ENCODE assay signal across 2 cellular contexts in the genomic region with DNA sequence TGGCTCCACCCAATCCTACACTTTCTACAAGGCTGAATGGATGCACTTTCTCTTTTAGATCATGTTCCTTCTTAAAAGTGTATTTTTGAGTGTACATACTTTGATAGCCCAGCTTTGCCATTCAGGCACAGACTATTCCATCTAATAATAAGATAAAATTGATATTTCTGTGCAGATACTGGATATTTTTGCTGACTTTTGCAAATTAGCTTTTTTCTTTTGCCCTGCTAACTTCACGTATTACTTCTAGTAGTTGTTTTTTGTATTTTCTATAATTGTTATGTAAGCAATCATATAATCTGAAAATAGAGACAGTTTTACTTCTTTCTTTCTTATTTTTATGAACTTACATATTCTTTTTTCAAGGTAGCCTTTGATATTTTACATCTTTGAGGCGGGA.
TF ChIP-seq lines count a peak whose summit lies in the region.

No MANE protein-coding gene starts in this region.

TF ChIP-seq in HepG2, 621 proteins besides CTCF, POLR2A, EP300 and RAD21:
- TF ChIP-seq NBN (conservative IDR thresholded peaks at IDR 0.05) (no peak), MAFF (IDR thresholded peaks at IDR 0.05; ENCODE audit: low read depth, low read length) (peak; percentile 65), MAFK (conservative IDR thresholded peaks at IDR 0.05 in 1 of 2, IDR thresholded peaks at IDR 0.05 in 1 of 2; ENCODE audit: low read length in 2 of 2) (peak; percentile 57 to 72; a peak in 3 of 4 replicates), ZNF274 (CRISPR knock-in tag; IDR thresholded peaks at IDR 0.05) (no peak), GATAD2A (CRISPR knock-in tag; IDR thresholded peaks at IDR 0.05) (no peak), TFDP2 (CRISPR knock-in tag; IDR thresholded peaks at IDR 0.05) (no peak), PHF20 (CRISPR knock-in tag; IDR thresholded peaks at IDR 0.05) (no peak)

TF ChIP-seq in IMR-90, 13 proteins besides CTCF, POLR2A, EP300 and RAD21:
- TF ChIP-seq RFX5 (IDR thresholded peaks at IDR 0.05; ENCODE audit: low read depth, low read length): no peak
- no peak for TF ChIP-seq FOS (IDR thresholded peaks at IDR 0.05; ENCODE audit: low read depth, low read length)
- TF ChIP-seq MAFK (IDR thresholded peaks at IDR 0.05; ENCODE audit: low read depth, low read length): peak; percentile 64
- no peak for TF ChIP-seq CHD1 (IDR thresholded peaks at IDR 0.05; ENCODE audit: low read depth, low read length)
- no peak for TF ChIP-seq RCOR1 (IDR thresholded peaks at IDR 0.05; ENCODE audit: insufficient replicate concordance, low read length)
- TF ChIP-seq MXI1 (IDR thresholded peaks at IDR 0.05; ENCODE audit: borderline replicate concordance, low read depth, low read length): no peak
- no peak for TF ChIP-seq BHLHE40 (IDR thresholded peaks at IDR 0.05; ENCODE audit: low read depth, low read length)
TF ChIP-seq in IMR-90: peak in this region for 1.
